1 cellular context compared by ENCODE assay signal in the genomic region with DNA sequence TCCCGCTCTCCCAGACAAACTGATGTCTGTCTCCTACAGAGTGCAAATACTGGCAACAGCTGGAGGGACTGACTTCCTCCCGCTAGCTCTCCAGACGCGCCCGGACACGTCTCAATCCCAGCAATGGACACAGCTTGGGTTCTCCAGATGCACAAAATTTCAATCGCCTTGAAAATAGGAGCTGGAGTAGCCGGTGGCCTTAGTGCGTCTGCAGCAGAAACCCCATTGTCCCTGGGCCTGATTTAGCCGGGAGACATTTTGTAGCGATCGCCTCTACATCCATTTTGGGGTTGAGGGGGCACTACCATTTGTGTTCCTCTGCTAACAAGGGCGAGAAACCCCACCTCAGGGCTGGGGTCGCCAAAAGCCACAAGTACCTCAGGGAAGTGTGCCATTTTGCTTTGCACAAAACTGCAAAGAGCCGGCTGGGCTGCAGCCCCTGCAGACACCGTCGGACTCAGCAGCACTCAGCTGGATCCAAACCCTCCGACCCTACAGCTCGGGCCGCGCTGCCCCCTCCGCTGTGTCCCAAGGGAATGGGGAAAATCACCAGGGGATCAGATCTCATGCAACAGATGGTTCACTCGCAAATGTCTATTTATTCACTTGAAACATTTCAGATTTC.
A peak's percentile ranks its signal among the peaks of the same experiment; 100 is the strongest.
TF ChIP-seq lines count a peak whose summit lies in the region.

No MANE protein-coding gene starts in this region.

TF ChIP-seq in K562, 482 proteins besides CTCF, POLR2A, EP300 and RAD21 (continued from another document):
- TF ChIP-seq, protein P1, sequence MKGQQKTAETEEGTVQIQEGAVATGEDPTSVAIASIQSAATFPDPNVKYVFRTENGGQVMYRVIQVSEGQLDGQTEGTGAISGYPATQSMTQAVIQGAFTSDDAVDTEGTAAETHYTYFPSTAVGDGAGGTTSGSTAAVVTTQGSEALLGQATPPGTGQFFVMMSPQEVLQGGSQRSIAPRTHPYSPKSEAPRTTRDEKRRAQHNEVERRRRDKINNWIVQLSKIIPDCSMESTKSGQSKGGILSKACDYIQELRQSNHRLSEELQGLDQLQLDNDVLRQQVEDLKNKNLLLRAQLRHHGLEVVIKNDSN (CRISPR knock-in tag; IDR thresholded peaks at IDR 0.05): peak; percentile 33; the same call in 1 of the 2 replicates
- TF ChIP-seq, protein P2, sequence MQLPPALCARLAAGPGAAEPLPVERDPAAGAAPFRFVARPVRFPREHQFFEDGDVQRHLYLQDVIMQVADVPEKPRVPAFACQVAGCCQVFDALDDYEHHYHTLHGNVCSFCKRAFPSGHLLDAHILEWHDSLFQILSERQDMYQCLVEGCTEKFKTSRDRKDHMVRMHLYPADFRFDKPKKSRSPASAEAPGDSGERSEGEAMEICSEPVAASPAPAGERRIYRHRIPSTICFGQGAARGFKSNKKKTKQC (CRISPR knock-in tag; IDR thresholded peaks at IDR 0.05): no peak
- no peak for TF ChIP-seq ZNF121 (CRISPR knock-in tag; conservative IDR thresholded peaks at IDR 0.05)
- peak; percentile 31; the same call in 1 of the 2 replicates for TF ChIP-seq SPI1 (IDR thresholded peaks at IDR 0.05; ENCODE audit: borderline replicate concordance, low read depth, low read length)
